ENCODE assay signal across 10 cellular contexts in the genomic region with DNA sequence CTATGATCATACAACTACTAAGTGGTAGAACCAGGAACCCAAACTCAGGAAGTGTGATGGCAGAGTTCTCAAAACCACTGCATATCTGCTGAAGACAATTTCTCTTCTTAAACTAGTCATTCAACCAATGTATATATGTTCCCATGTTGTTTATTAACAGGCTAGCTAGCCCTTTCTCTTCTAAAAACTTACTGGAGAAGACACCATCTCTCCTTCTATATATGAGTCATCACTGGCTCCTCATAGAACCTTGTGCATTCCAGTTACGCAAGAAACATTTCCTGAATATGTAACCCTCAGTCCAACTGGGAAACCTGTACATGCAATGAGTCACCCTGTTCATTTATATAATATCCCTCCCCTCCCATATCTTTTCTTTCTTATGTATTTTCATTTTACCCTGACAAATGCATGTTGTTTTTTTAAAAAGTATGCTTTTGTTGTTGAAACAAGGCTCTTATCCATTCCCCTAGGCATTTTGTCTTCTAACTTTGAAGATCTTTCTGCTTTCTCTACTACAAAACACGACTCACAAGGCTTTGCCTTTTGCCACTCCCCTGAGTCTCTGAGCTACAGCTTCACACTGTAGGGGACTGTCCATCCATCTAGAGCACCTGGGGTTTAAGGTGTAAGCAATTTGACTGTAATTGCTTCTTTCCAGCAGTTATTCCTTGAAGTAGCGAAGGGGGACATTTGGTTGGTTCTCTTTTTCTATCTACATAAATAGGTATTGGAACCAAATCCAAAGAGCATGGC.
DNase-seq lines count a peak whose midpoint lies in the region; FAIRE-seq and TF ChIP-seq lines count a peak whose summit lies in the region.
"Had no signal": no experiment of that assay in that cellular context is flagged by ENCODE, and none has a peak within 500 bp of the region (broad histone marks: within the 10 kb centered on the region; RNA-seq: fewer than 3 reads in every experiment).

No MANE protein-coding gene starts in this region.

- no peak for TF ChIP-seq RAD21 in Ishikawa (IDR thresholded peaks at IDR 0.05; ENCODE audit: low read depth)

- no TSS peak for BruUV-seq in endothelial cell of umbilical vein (replicated peaks; lab: Mats Ljungman, UMichigan)

- intact Hi-C loops in endothelial cell of umbilical vein (cut with micrococcal nuclease) (loop anchor here (2.0 kb wide), 1 partner anchor 1300 kb away; no protein-coding TSS in a partner anchor), vagina (cut with DNase I) (no loop called here)

- no peak overlapping the region for H3K27ac ChIP-seq in endothelial cell of umbilical vein (ENCODE audit: insufficient read depth, low read depth, low read length)
- no peak overlapping the region for H3K27ac ChIP-seq in vagina
- H3K27ac ChIP-seq: neutrophil had no signal

- H4K20me1 ChIP-seq in endothelial cell of umbilical vein (replicated peaks; ENCODE audit: control insufficient read depth, extremely low read depth, insufficient read depth, low read length): no peaks in the 10 kb centered on the region

- H3K4me2 ChIP-seq in endothelial cell of umbilical vein (ENCODE audit: insufficient read depth, low read length): peak overlapping the region; percentile 5

- peaks cover 0 to 6% of the 10 kb centered on the region in 2 experiments for H3K27me3 ChIP-seq in endothelial cell of umbilical vein (ENCODE audit: control insufficient read depth in 2 of 2, insufficient read depth in 2 of 2, low read length in 2 of 2)
- H3K27me3 ChIP-seq in vagina: no peaks in the 10 kb centered on the region
- H3K27me3 ChIP-seq: neutrophil had no signal

- H3K4me1 ChIP-seq in endothelial cell of umbilical vein (ENCODE audit: control insufficient read depth, extremely low read depth, insufficient read depth, low read length) (peaks cover 5% of the 10 kb centered on the region), vagina (no peaks in the 10 kb centered on the region)

- H3K9me1 ChIP-seq in endothelial cell of umbilical vein (replicated peaks; ENCODE audit: control insufficient read depth, extremely low read depth, insufficient read depth, low read length): no peaks in the 10 kb centered on the region

- H3K4me3 ChIP-seq in endothelial cell of umbilical vein (replicated peaks in 1 of 3; ENCODE audit: insufficient read depth in 1 of 3, low read depth in 1 of 3, low read length in 3 of 3) (no peak overlapping the region), vagina (no peak overlapping the region)

- FAIRE-seq in endothelial cell of umbilical vein (lab: Jason Lieb, UNC): peak; percentile 78
- FAIRE-seq: A204.1 had no signal

- H2AFZ ChIP-seq in endothelial cell of umbilical vein (ENCODE audit: low read depth, low read length): no peak overlapping the region

- CTCF ChIA-PET in endothelial cell of umbilical vein (lab: Charles Lee): interaction anchor here (1.3 kb wide), 1 partner anchor 16 kb away, joined by 3 read pairs; no protein-coding TSS in a partner anchor

- peak; percentile 46 for DNase-seq in NOMO-1 treated with DMSO at 0.1 percent for 48 hours (lab: John Stamatoyannopoulos, UW; ENCODE audit: unreplicated experiment)
- no peak for DNase-seq in NOMO-1 treated with dmso at 0.1 percent for 144 hours (lab: John Stamatoyannopoulos, UW; ENCODE audit: unreplicated experiment)
- DNase-seq in endothelial cell of umbilical vein (ENCODE audit: low read depth, low spot score): peak; percentile 67
- DNase-seq in superior temporal gyrus (ENCODE audit: extremely low spot score): peak; percentile 40
- DNase-seq in stimulated activated CD4-positive, alpha-beta T cell treated with anti-CD3 and anti-CD28 coated beads, Interleukin-4, amount 100 ng/mL, for 24 hours: no peak
- DNase-seq in vagina (ENCODE audit: extremely low spot score in 2 of 2): no peak
- DNase-seq in NCI-H748 treated with DMSO at 0.1 percent for 48 hours (lab: John Stamatoyannopoulos, UW): no peak

- POLR2A ChIA-PET in endothelial cell of umbilical vein (lab: Charles Lee): no interaction called here

- no peaks in the 10 kb centered on the region for H3K36me3 ChIP-seq in endothelial cell of umbilical vein (ENCODE audit: control insufficient read depth in 2 of 2, extremely low read depth in 1 of 2, insufficient read depth in 2 of 2, low read length in 2 of 2)
- H3K36me3 ChIP-seq in vagina: no peaks in the 10 kb centered on the region
- H3K36me3 ChIP-seq: neutrophil had no signal

- H3K79me2 ChIP-seq in endothelial cell of umbilical vein (ENCODE audit: control insufficient read depth, insufficient read depth, low read length): no peaks in the 10 kb centered on the region

- peak; percentile 22; the same call in 1 of the 2 replicates for TF ChIP-seq EP300 in Ishikawa (IDR thresholded peaks at IDR 0.05; ENCODE audit: borderline replicate concordance)

- H3K9ac ChIP-seq in endothelial cell of umbilical vein (replicated peaks; ENCODE audit: extremely low read depth, insufficient read depth, low read length): no peak overlapping the region

- TF ChIP-seq POLR2A in endothelial cell of umbilical vein (IDR thresholded peaks at IDR 0.05; ENCODE audit: low read depth, low read length) (no peak), vagina (IDR thresholded peaks at IDR 0.05) (no peak)

- dilution Hi-C loops in endothelial cell of umbilical vein (cut with MboI; ENCODE audit: extremely low pct_ligation_motif_present, low sequenced_read_pairs): no loop called here

- no peak for TF ChIP-seq CTCF in endothelial cell of umbilical vein (IDR thresholded peaks at IDR 0.05; ENCODE audit: extremely low read depth in 1 of 2, insufficient read depth in 1 of 2, low read depth in 1 of 2, low read length in 2 of 2)
- TF ChIP-seq CTCF in vagina (IDR thresholded peaks at IDR 0.05): no peak

- H3K9me3 ChIP-seq in endothelial cell of umbilical vein (replicated peaks; ENCODE audit: control insufficient read depth, insufficient read depth, low read length) (no peaks in the 10 kb centered on the region), vagina (no peaks in the 10 kb centered on the region)
- H3K9me3 ChIP-seq: neutrophil had no signal

TF ChIP-seq in Ishikawa, 13 proteins besides CTCF, POLR2A, EP300 and RAD21:
- TF ChIP-seq CREB1 (IDR thresholded peaks at IDR 0.05; ENCODE audit: low read depth) (no peak), CEBPB (IDR thresholded peaks at IDR 0.05) (peak; percentile 95), TEAD4 (IDR thresholded peaks at IDR 0.05) (peak; percentile 43)

TF ChIP-seq in endothelial cell of umbilical vein, 7 proteins besides CTCF, POLR2A, EP300 and RAD21:
- TF ChIP-seq, protein P1, sequence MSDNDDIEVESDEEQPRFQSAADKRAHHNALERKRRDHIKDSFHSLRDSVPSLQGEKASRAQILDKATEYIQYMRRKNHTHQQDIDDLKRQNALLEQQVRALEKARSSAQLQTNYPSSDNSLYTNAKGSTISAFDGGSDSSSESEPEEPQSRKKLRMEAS (IDR thresholded peaks at IDR 0.05; ENCODE audit: insufficient read depth, insufficient read length): no peak
- TF ChIP-seq FOS (IDR thresholded peaks at IDR 0.05; ENCODE audit: borderline replicate concordance, insufficient read depth, low read length) (peak; percentile 90), JUN (IDR thresholded peaks at IDR 0.05; ENCODE audit: borderline replicate concordance, insufficient read depth, insufficient read length, low read depth) (peak; percentile 73), GATA2 (IDR thresholded peaks at IDR 0.05; ENCODE audit: insufficient read depth, insufficient read length, low read depth, low read length) (no peak)

Comparison
In these comparisons a context has a peak if more than half of its experiments do, and no peak if none do; other contexts are left out.
1. DNase-seq: peak in NOMO-1 treated with DMSO at 0.1 percent for 48 hours (single experiment), endothelial cell of umbilical vein (single experiment) and superior temporal gyrus (single experiment); none in NOMO-1 treated with dmso at 0.1 percent for 144 hours (single experiment), stimulated activated CD4-positive, alpha-beta T cell treated with anti-CD3 and anti-CD28 coated beads, Interleukin-4, amount 100 ng/mL, for 24 hours (single experiment), vagina (0 of 2) and NCI-H748 treated with DMSO at 0.1 percent for 48 hours (single experiment).